In genomic region chr2:161972232-161972631, GRCh38 we compare ENCODE assay signal across 29 cellular contexts.
"Had no signal": no experiment of that assay in that cellular context is flagged by ENCODE, and none has a peak within 500 bp of the region (broad histone marks: within the 10 kb centered on the region; RNA-seq: fewer than 3 reads in every experiment).

No MANE protein-coding gene starts in this region.

- H3K27me3 ChIP-seq: ascending aorta, cardiac muscle cell, Peyer's patch, SJSA1 had no signal

- H3K9me3 ChIP-seq: ascending aorta, Peyer's patch, SJSA1, SK-N-SH had no signal

- H3K4me3 Mint-ChIP-seq: activated CD4-positive, alpha-beta memory T cell treated with anti-CD3 and anti-CD28 coated beads, Interleukin-2, amount 10 ng/mL, durations not matched to agents 7 days and 5 days; activated naive CD4-positive, alpha-beta T cell treated with anti-CD3 and anti-CD28 coated beads for 36 hours; activated naive CD8-positive, alpha-beta T cell; activated T-cell treated with anti-CD3 and anti-CD28 coated beads, Interleukin-2, amount 50 U/mL, for 24 hours; central memory CD8-positive, alpha-beta T cell; T-cell; T-helper 2 cell treated with Interferon-gamma antibody and Interleukin-4, amounts not matched to agents 5 μg/mL and 100 μg/mL, for 36 hours; WTC11 had no signal

- H3K36me3 Mint-ChIP-seq: T-cell, WTC11 had no signal

- H3K36me3 ChIP-seq: ascending aorta, cardiac muscle cell, Peyer's patch, SJSA1 had no signal

- H3K4me3 ChIP-seq: ascending aorta, cardiac muscle cell, Peyer's patch, SJSA1 had no signal

- H3K27ac Mint-ChIP-seq: activated CD4-positive, alpha-beta memory T cell treated with anti-CD3 and anti-CD28 coated beads, Interleukin-2, amount 10 ng/mL, durations not matched to agents 7 days and 5 days; activated naive CD8-positive, alpha-beta T cell; activated T-cell treated with anti-CD3 and anti-CD28 coated beads, Interleukin-2, amount 50 U/mL, for 24 hours; WTC11 had no signal

- H3K27ac ChIP-seq: ascending aorta, cardiac muscle cell, Peyer's patch, SJSA1 had no signal

- H3K27me3 Mint-ChIP-seq: activated CD4-positive, alpha-beta memory T cell treated with anti-CD3 and anti-CD28 coated beads, Interleukin-2, amount 10 ng/mL, durations not matched to agents 7 days and 5 days; activated naive CD8-positive, alpha-beta T cell; central memory CD8-positive, alpha-beta T cell; T-cell had no signal

- DNase-seq: activated CD4-positive, alpha-beta memory T cell treated with anti-CD3 and anti-CD28 coated beads, Interleukin-2, amount 10 ng/mL, durations not matched to agents 7 days and 5 days; activated CD4-positive, alpha-beta T cell treated with anti-CD3 and anti-CD28 coated beads for 1 hour; activated CD4-positive, alpha-beta T cell treated with anti-CD3 and anti-CD28 coated beads for 48 hours; activated gamma-delta T cell; activated naive CD4-positive, alpha-beta T cell treated with anti-CD3 and anti-CD28 coated beads for 36 hours; activated T-cell treated with anti-CD3 and anti-CD28 coated beads, Interleukin-2, amount 50 U/mL, for 24 hours; KG1; MM.1S; NCI-H1092; NCI-H1436 treated with DMSO at 0.1 percent for 48 hours; NCI-H1694 treated with DMSO at 0.1 percent for 48 hours; NCI-H2029; NCI-H510A; NCI-H526; NCI-H748 treated with DMSO at 0.1 percent for 48 hours; NK-92 treated with Interleukin-12 subunit alpha and Interleukin-12 subunit beta, amount 100 ng/mL, for 24 hours; PC-3; RPMI8226; SHP77 treated with DMSO at 0.1 percent for 48 hours; SK-N-SH; T-cell had no signal

- H3K9me3 Mint-ChIP-seq: activated naive CD4-positive, alpha-beta T cell treated with anti-CD3 and anti-CD28 coated beads for 36 hours; activated T-cell treated with anti-CD3 and anti-CD28 coated beads, Interleukin-2, amount 50 U/mL, for 24 hours; central memory CD8-positive, alpha-beta T cell; WTC11 had no signal

- H3K4me1 Mint-ChIP-seq: central memory CD8-positive, alpha-beta T cell had no signal
